8 cellular contexts compared by ENCODE assay signal in genomic region chr2:64523667-64524603, GRCh38. TPM values are rescaled to one million over a fixed set of nuclear protein-coding genes. Genes with fewer than 3 reads are reported as not detected.
DNase-seq lines count a peak whose midpoint lies in the region; TF ChIP-seq lines count a peak whose summit lies in the region.

Gene AFTPH (plus strand): TSS chr2:64524328. CDS start chr2:64551475, 27,147 bp downstream.

- H3K4me1 ChIP-seq in H9 (ENCODE audit: insufficient read depth, low read length) (no peaks in the 10 kb centered on the region), MM.1S (ENCODE audit: low read length) (peaks cover 6% of the 10 kb centered on the region; the same call in 1 of the 2 replicates), stomach (peaks cover 3 to 55% (median 36%) of the 10 kb centered on the region in 4 donors)

- DNase-seq in ELR (ENCODE audit: low read depth) (peak; percentile 98), H9 (peak; percentile 100), MM.1S (peak; percentile 99), SIG-M5 (lab: John Stamatoyannopoulos, UW) (peak; percentile 93), activated gamma-delta T cell (lab: John Stamatoyannopoulos, UW) (peak; percentile 99), fibroblast of the conjunctiva (ENCODE audit: low read depth) (peak; percentile 96), stomach (peak; percentile 99)

- H4K20me1 ChIP-seq in H9 (ENCODE audit: control insufficient read depth, insufficient read depth, insufficient read length) (no peaks in the 10 kb centered on the region), MM.1S (ENCODE audit: insufficient read depth, low read length) (peaks cover 4% of the 10 kb centered on the region; the same call in 1 of the 2 replicates), neural cell (ENCODE audit: insufficient read depth) (no peaks in the 10 kb centered on the region)

- no peaks in the 10 kb centered on the region for H3K9me3 Mint-ChIP-seq in H9

- no peaks in the 10 kb centered on the region for H3K27me3 Mint-ChIP-seq in H9 (ENCODE audit: low read depth)

- no peak within 1 kb of the TSS for H4K5ac ChIP-seq in H9 (ENCODE audit: insufficient read length, low read depth, low read length)

- H3K14ac ChIP-seq in H9 (ENCODE audit: insufficient read depth, low read length): peak within 1 kb of the TSS; percentile 14; the same call in 1 of the 2 replicates

- H2BK12ac ChIP-seq in H9 (ENCODE audit: insufficient read length, low read depth, low read length): no peak within 1 kb of the TSS

- peaks cover 20% of the 10 kb centered on the region for H3F3A ChIP-seq in MM.1S (ENCODE audit: insufficient read depth, low read length)
- H3F3A ChIP-seq in neural cell (ENCODE audit: insufficient read depth, low read length, poor library complexity, severe bottlenecking): peaks cover 7% of the 10 kb centered on the region

- H3K27ac ChIP-seq in H9 (ENCODE audit: insufficient read length, low read depth, low read length) (no peak within 1 kb of the TSS), MM.1S (ENCODE audit: low read length) (peak within 1 kb of the TSS; percentile 86), neural cell (ENCODE audit: low read length) (peak within 1 kb of the TSS; percentile 98), stomach (peak within 1 kb of the TSS; percentile 93 to 99 (median 98))

- peaks cover 17% of the 10 kb centered on the region for H3K23me2 ChIP-seq in H9 (ENCODE audit: insufficient read length, low read depth, low read length, poor library complexity, severe bottlenecking)

- H3K9me2 ChIP-seq in MM.1S (replicated peaks; ENCODE audit: insufficient read depth, low read length) (no peaks in the 10 kb centered on the region), neural cell (ENCODE audit: insufficient read depth, low read length) (no peaks in the 10 kb centered on the region)

- no peak within 1 kb of the TSS for H3T11ph ChIP-seq in H9 (ENCODE audit: low read length)

- H2BK5ac ChIP-seq in H9 (ENCODE audit: insufficient read length, low read length): no peak within 1 kb of the TSS

- peak within 1 kb of the TSS; percentile 94 for H3K4me2 ChIP-seq in H9 (ENCODE audit: insufficient read depth, insufficient read length, low read length)
- H3K4me2 ChIP-seq in MM.1S (ENCODE audit: low read depth, low read length): peak within 1 kb of the TSS; percentile 84
- H3K4me2 ChIP-seq in neural cell (ENCODE audit: low read length): peak within 1 kb of the TSS; percentile 98

- H3K79me1 ChIP-seq in H9 (ENCODE audit: insufficient read depth, low read depth, low read length, poor library complexity, severe bottlenecking): peaks cover 6% of the 10 kb centered on the region

- H3K9me3 ChIP-seq in H9 (ENCODE audit: control insufficient read depth, low read depth, low read length) (no peaks in the 10 kb centered on the region), MM.1S (replicated peaks; ENCODE audit: insufficient read depth, low read length) (no peaks in the 10 kb centered on the region), neural cell (ENCODE audit: low read length) (no peaks in the 10 kb centered on the region), stomach (no peaks in the 10 kb centered on the region)

- no peak within 1 kb of the TSS for H3K4ac ChIP-seq in H9 (ENCODE audit: low read depth, low read length)

- H2BK120ac ChIP-seq in H9 (ENCODE audit: low read depth, low read length, poor library complexity, severe bottlenecking): no peak within 1 kb of the TSS

- H3K4me3 ChIP-seq in MM.1S (ENCODE audit: low read length) (peak within 1 kb of the TSS; percentile 96), neural cell (ENCODE audit: low read length) (peak within 1 kb of the TSS; percentile 79), stomach (peak within 1 kb of the TSS; percentile 65 to 97 (median 92))

- H3K79me2 ChIP-seq in H9 (ENCODE audit: insufficient read depth, low read length): peaks cover 6% of the 10 kb centered on the region; the same call in 1 of the 2 replicates
- H3K79me2 ChIP-seq in MM.1S (ENCODE audit: low read length): peaks cover 48% of the 10 kb centered on the region
- peaks cover 34% of the 10 kb centered on the region for H3K79me2 ChIP-seq in neural cell (replicated peaks; ENCODE audit: insufficient read depth, low read length)

- H2BK15ac ChIP-seq in H9 (ENCODE audit: low read depth, low read length): no peak within 1 kb of the TSS

- no peak within 1 kb of the TSS for H3K18ac ChIP-seq in H9 (ENCODE audit: insufficient read length, low read depth, low read length)

- H3K36me3 ChIP-seq in MM.1S (replicated peaks; ENCODE audit: insufficient read depth, low read length) (no peaks in the 10 kb centered on the region), neural cell (ENCODE audit: insufficient read depth, low read length) (no peaks in the 10 kb centered on the region), stomach (no peaks in the 10 kb centered on the region)

- H3K23ac ChIP-seq in H9 (ENCODE audit: insufficient read length, low read depth, low read length): no peak within 1 kb of the TSS

- peaks cover 20 to 21% of the 10 kb centered on the region in 2 experiments for H3K4me1 Mint-ChIP-seq in H9

- no peak within 1 kb of the TSS for H2AK5ac ChIP-seq in H9 (ENCODE audit: insufficient read length, low read length)

- no CpG with 5 or more reads among the region's 67 CpGs for WGBS in H9 (ENCODE audit: extremely low coverage, insufficient read length, low lambda C conversion rate)
- 0 to 1% (median 0%) methylated on average over 63 to 67 of the region's 67 CpGs for WGBS in stomach, 5 donors

- H2AFZ ChIP-seq in H9 (ENCODE audit: low read length) (peak within 1 kb of the TSS; percentile 97), MM.1S (ENCODE audit: low read length) (peak within 1 kb of the TSS; percentile 57), neural cell (ENCODE audit: low read depth, low read length) (peak within 1 kb of the TSS; percentile 75)

- TF ChIP-seq CTCF in H9 (conservative IDR thresholded peaks at IDR 0.05): no peak
- no peak for TF ChIP-seq CTCF in MM.1S (IDR thresholded peaks at IDR 0.05; ENCODE audit: low read length)
- TF ChIP-seq CTCF in neural cell (IDR thresholded peaks at IDR 0.05; ENCODE audit: poor library complexity, severe bottlenecking): no peak
- TF ChIP-seq CTCF in stomach (IDR thresholded peaks at IDR 0.05): no peak

- H3K56ac ChIP-seq in H9 (ENCODE audit: insufficient read length, low read depth, low read length): no peak within 1 kb of the TSS

- peak within 1 kb of the TSS; percentile 72 to 97 (median 93) for H3K27ac Mint-ChIP-seq in H9

- no peaks in the 10 kb centered on the region for H3K36me3 Mint-ChIP-seq in H9 (ENCODE audit: insufficient read depth in 1 of 3, low read depth in 3 of 3)

- TF ChIP-seq EP300 in neural cell (conservative IDR thresholded peaks at IDR 0.05; ENCODE audit: poor library complexity, severe bottlenecking): peak; percentile 69
- TF ChIP-seq EP300 in stomach (IDR thresholded peaks at IDR 0.05): no peak

- H4K8ac ChIP-seq in H9 (replicated peaks; ENCODE audit: insufficient read length, low read depth, low read length): no peak within 1 kb of the TSS

- intact Hi-C loops in stomach (cut with DNase I; ENCODE audit: low total_unique reads): no loop called here

- H4K91ac ChIP-seq in H9 (ENCODE audit: insufficient read length, low read depth, low read length): no peak within 1 kb of the TSS

- peak; percentile 34 for TF ChIP-seq RAD21 in neural cell (conservative IDR thresholded peaks at IDR 0.05)

- H3K4me3 Mint-ChIP-seq in H9: peak within 1 kb of the TSS; percentile 95 to 100

- H2BK20ac ChIP-seq in H9 (ENCODE audit: low read depth, low read length, poor library complexity, severe bottlenecking): no peak within 1 kb of the TSS

- TF ChIP-seq POLR2A in stomach (IDR thresholded peaks at IDR 0.05): peak in 2 of 4 donors; percentile 73 to 74

- H3K9ac ChIP-seq in H9 (ENCODE audit: extremely low read depth, insufficient read length, low read length): peak within 1 kb of the TSS; percentile 69
- H3K9ac ChIP-seq in MM.1S (ENCODE audit: low read length): peak within 1 kb of the TSS; percentile 90
- peak within 1 kb of the TSS; percentile 94 for H3K9ac ChIP-seq in neural cell (ENCODE audit: low read length)

- H3K27me3 ChIP-seq in H9 (ENCODE audit: insufficient read depth, low read length) (no peaks in the 10 kb centered on the region), MM.1S (replicated peaks; ENCODE audit: insufficient read depth, low read length) (no peaks in the 10 kb centered on the region), neural cell (ENCODE audit: insufficient read depth, low read depth, low read length) (no peaks in the 10 kb centered on the region), stomach (no peaks in the 10 kb centered on the region)

TF ChIP-seq in neural cell, 6 proteins besides CTCF, POLR2A, EP300 and RAD21 (continues in another document):
- TF ChIP-seq MXI1 (conservative IDR thresholded peaks at IDR 0.05; ENCODE audit: poor library complexity, severe bottlenecking) (peak; percentile 57), SMC3 (conservative IDR thresholded peaks at IDR 0.05; ENCODE audit: poor library complexity) (no peak), TAF1 (IDR thresholded peaks at IDR 0.05; ENCODE audit: low read depth) (peak; percentile 99), POLR2AphosphoS5 (IDR thresholded peaks at IDR 0.05) (peak; percentile 98), EZH2 (IDR thresholded peaks at IDR 0.05; ENCODE audit: borderline replicate concordance, insufficient read depth, low read length, poor library complexity, severe bottlenecking) (no peak)

RNA-seq across cellular contexts. Expression of gene AFTPH, which starts in this region (rescaled TPM):
- total RNA-seq in H9 (2021) (13.2 and 13.5 TPM in 2 replicates), stomach (10 to 100 TPM; 19.8 to 93.6 (median 46.7) TPM)
- polyA plus RNA-seq in neural cell (57.4 and 63.0 TPM in 2 replicates), stomach (10 to 100 TPM; 30.1 to 46.9 (median 31.1) TPM)
- polyA minus RNA-seq in neural cell: 93.2 and 95.4 TPM in 2 replicates
